In genomic region chr20:34852298-34852697, GRCh38 we compare ENCODE assay signal across 31 cellular contexts.
"Had no signal": no experiment of that assay in that cellular context is flagged by ENCODE, and none has a peak within 500 bp of the region (broad histone marks: within the 10 kb centered on the region; RNA-seq: fewer than 3 reads in every experiment).

No MANE protein-coding gene starts in this region.

- H3K27me3 Mint-ChIP-seq: activated B cell treated with CpG ODN at 0.5 μM for 24 hours; activated CD4-positive, alpha-beta memory T cell treated with anti-CD3 and anti-CD28 coated beads for 36 hours; activated CD4-positive, alpha-beta T cell treated with anti-CD3 and anti-CD28 coated beads, Interleukin-2, amount 10 ng/mL, durations not matched to agents 24 days and 14 days; activated CD8-positive, alpha-beta T cell treated with anti-CD3 and anti-CD28 coated beads for 36 hours; activated naive CD8-positive, alpha-beta T cell treated with anti-CD3 and anti-CD28 coated beads for 36 hours; activated T-helper 17 cell treated with anti-CD3 and anti-CD28 coated beads, Interleukin-2, amount 50 U/mL, for 72 hours; T-cell had no signal

- DNase-seq: activated B cell treated with CpG ODN at 0.5 μM for 24 hours; activated CD4-positive, alpha-beta memory T cell treated with anti-CD3 and anti-CD28 coated beads for 36 hours; activated CD4-positive, alpha-beta T cell treated with anti-CD3 and anti-CD28 coated beads for 4 hours; activated CD4-positive, alpha-beta T cell treated with anti-CD3 and anti-CD28 coated beads, Interleukin-2, amount 10 ng/mL, durations not matched to agents 24 days and 14 days; activated CD4-positive, alpha-beta T cell treated with anti-CD3 and anti-CD28 coated beads, Interleukin-2, amount 50 U/mL, for 1 hour; activated CD4-positive, alpha-beta T cell treated with anti-CD3 and anti-CD28 coated beads, Interleukin-2, amount 50 U/mL, for 4 hours; activated CD4-positive, CD25-positive, alpha-beta regulatory T cell treated with anti-CD3 and anti-CD28 coated beads, Interleukin-2, amount 50 U/mL, for 72 hours; activated CD8-positive, alpha-beta memory T cell treated with anti-CD3 and anti-CD28 coated beads, Interleukin-2, amount 50 U/mL, for 4 hours; activated CD8-positive, alpha-beta T cell treated with anti-CD3 and anti-CD28 coated beads for 36 hours; activated effector memory CD4-positive, alpha-beta T cell treated with anti-CD3 and anti-CD28 coated beads, Interleukin-2, amount 50 U/mL, for 16 hours; activated gamma-delta T cell treated with Interleukin-2 at 50 U/mL for 16 hours; activated naive CD4-positive, alpha-beta T cell; activated naive CD4-positive, alpha-beta T cell treated with anti-CD3 and anti-CD28 coated beads for 36 hours; activated naive CD4-positive, alpha-beta T cell treated with anti-CD3 and anti-CD28 coated beads, Interleukin-2, amount 50 U/mL, for 16 hours; activated naive CD8-positive, alpha-beta T cell treated with anti-CD3 and anti-CD28 coated beads for 36 hours; activated T-cell treated with anti-CD3 and anti-CD28 coated beads for 4 hours; activated T-cell treated with anti-CD3 and anti-CD28 coated beads, Interleukin-2, amount 50 U/mL, for 1 hour; activated T-cell treated with anti-CD3 and anti-CD28 coated beads, Interleukin-2, amount 50 U/mL, for 4 hours; activated T-cell treated with anti-CD3 and anti-CD28 coated beads, Interleukin-2, amount 50 U/mL, for 72 hours; amniotic stem cell; body of pancreas; brain microvascular endothelial cell; central memory CD4-positive, alpha-beta T cell; T-cell; T-helper 2 cell; T-helper 9 cell had no signal

- H3K9me3 Mint-ChIP-seq: activated B cell treated with CpG ODN at 0.5 μM for 24 hours; activated CD4-positive, alpha-beta memory T cell treated with anti-CD3 and anti-CD28 coated beads for 36 hours; activated CD4-positive, alpha-beta T cell treated with anti-CD3 and anti-CD28 coated beads, Interleukin-2, amount 10 ng/mL, durations not matched to agents 24 days and 14 days; activated CD8-positive, alpha-beta T cell treated with anti-CD3 and anti-CD28 coated beads for 36 hours; activated naive CD4-positive, alpha-beta T cell treated with anti-CD3 and anti-CD28 coated beads for 36 hours; activated naive CD4-positive, alpha-beta T cell treated with anti-CD3 and anti-CD28 coated beads, Interleukin-2, amount 50 U/mL, for 72 hours; activated naive CD8-positive, alpha-beta T cell treated with anti-CD3 and anti-CD28 coated beads for 36 hours; activated T-cell treated with anti-CD3 and anti-CD28 coated beads, Interleukin-2, amount 50 U/mL, for 4 hours; activated T-cell treated with anti-CD3 and anti-CD28 coated beads, Interleukin-2, amount 50 U/mL, for 72 hours; activated T-helper 1 cell treated with anti-CD3 and anti-CD28 coated beads, Interleukin-12 subunit alpha, Interleukin-12 subunit beta, Interleukin-2, Interleukin-4 antibody, amounts not matched to agents 30 ng/mL and 10 ng/mL and 1 ng/mL, durations not matched to agents 14 hours and 24 hours and 36 hours; activated T-helper 17 cell treated with anti-CD3 and anti-CD28 coated beads, Interleukin-2, amount 50 U/mL, for 72 hours; T-cell; T-helper 1 cell treated with Interleukin-12 subunit alpha and Interleukin-12 subunit beta and Interleukin-4 antibody, amounts not matched to agents 30 μg/mL and 1 μg/mL, for 36 hours; T-helper 2 cell treated with Interferon-gamma antibody and Interleukin-4, amounts not matched to agents 5 μg/mL and 100 μg/mL, for 36 hours had no signal

- ATAC-seq: activated CD8-positive, alpha-beta T cell treated with anti-CD3 and anti-CD28 coated beads for 36 hours; activated naive CD4-positive, alpha-beta T cell treated with anti-CD3 and anti-CD28 coated beads, Interleukin-2, amount 50 U/mL, for 72 hours; activated T-cell treated with anti-CD3 and anti-CD28 coated beads, Interleukin-2, amount 50 U/mL, for 4 hours; activated T-cell treated with anti-CD3 and anti-CD28 coated beads, Interleukin-2, amount 50 U/mL, for 72 hours; activated T-helper 17 cell treated with anti-CD3 and anti-CD28 coated beads, Interleukin-2, amount 50 U/mL, for 72 hours; body of pancreas; T-cell had no signal

- H3K4me1 Mint-ChIP-seq: activated B cell treated with CpG ODN at 0.5 μM for 24 hours; activated naive CD8-positive, alpha-beta T cell treated with anti-CD3 and anti-CD28 coated beads for 36 hours; activated T-helper 17 cell treated with anti-CD3 and anti-CD28 coated beads, Interleukin-2, amount 50 U/mL, for 72 hours; T-cell had no signal

- H3K27ac Mint-ChIP-seq: activated B cell treated with CpG ODN at 0.5 μM for 24 hours; activated CD4-positive, alpha-beta memory T cell treated with anti-CD3 and anti-CD28 coated beads for 36 hours; activated CD4-positive, alpha-beta T cell treated with anti-CD3 and anti-CD28 coated beads, Interleukin-2, amount 10 ng/mL, durations not matched to agents 24 days and 14 days; activated CD8-positive, alpha-beta T cell treated with anti-CD3 and anti-CD28 coated beads for 36 hours; activated naive CD4-positive, alpha-beta T cell treated with anti-CD3 and anti-CD28 coated beads for 36 hours; activated naive CD8-positive, alpha-beta T cell treated with anti-CD3 and anti-CD28 coated beads for 36 hours; activated T-cell treated with anti-CD3 and anti-CD28 coated beads, Interleukin-2, amount 50 U/mL, for 72 hours; activated T-helper 1 cell treated with anti-CD3 and anti-CD28 coated beads, Interleukin-12 subunit alpha, Interleukin-12 subunit beta, Interleukin-2, Interleukin-4 antibody, amounts not matched to agents 30 ng/mL and 10 ng/mL and 1 ng/mL, durations not matched to agents 14 hours and 24 hours and 36 hours; activated T-helper 17 cell treated with anti-CD3 and anti-CD28 coated beads, Interleukin-2, amount 50 U/mL, for 72 hours; T-cell; T-helper 1 cell treated with Interleukin-12 subunit alpha and Interleukin-12 subunit beta and Interleukin-4 antibody, amounts not matched to agents 30 μg/mL and 1 μg/mL, for 36 hours; T-helper 2 cell treated with Interferon-gamma antibody and Interleukin-4, amounts not matched to agents 5 μg/mL and 100 μg/mL, for 36 hours had no signal

- H3K4me3 Mint-ChIP-seq: activated B cell treated with CpG ODN at 0.5 μM for 24 hours; activated CD4-positive, alpha-beta memory T cell treated with anti-CD3 and anti-CD28 coated beads for 36 hours; activated CD4-positive, alpha-beta T cell treated with anti-CD3 and anti-CD28 coated beads, Interleukin-2, amount 10 ng/mL, durations not matched to agents 24 days and 14 days; activated CD8-positive, alpha-beta T cell treated with anti-CD3 and anti-CD28 coated beads for 36 hours; activated naive CD4-positive, alpha-beta T cell treated with anti-CD3 and anti-CD28 coated beads for 36 hours; activated naive CD8-positive, alpha-beta T cell treated with anti-CD3 and anti-CD28 coated beads for 36 hours; activated T-cell treated with anti-CD3 and anti-CD28 coated beads, Interleukin-2, amount 50 U/mL, for 4 hours; activated T-cell treated with anti-CD3 and anti-CD28 coated beads, Interleukin-2, amount 50 U/mL, for 72 hours; activated T-helper 1 cell treated with anti-CD3 and anti-CD28 coated beads, Interleukin-12 subunit alpha, Interleukin-12 subunit beta, Interleukin-2, Interleukin-4 antibody, amounts not matched to agents 30 ng/mL and 10 ng/mL and 1 ng/mL, durations not matched to agents 14 hours and 24 hours and 36 hours; activated T-helper 17 cell treated with anti-CD3 and anti-CD28 coated beads, Interleukin-2, amount 50 U/mL, for 72 hours; T-cell; T-helper 1 cell treated with Interleukin-12 subunit alpha and Interleukin-12 subunit beta and Interleukin-4 antibody, amounts not matched to agents 30 μg/mL and 1 μg/mL, for 36 hours; T-helper 2 cell treated with Interferon-gamma antibody and Interleukin-4, amounts not matched to agents 5 μg/mL and 100 μg/mL, for 36 hours had no signal

- H3K36me3 Mint-ChIP-seq: activated naive CD8-positive, alpha-beta T cell treated with anti-CD3 and anti-CD28 coated beads for 36 hours had no signal
